In genomic region chr12:110582286-110583136, GRCh38 we compare ENCODE assay signal across 8 cellular contexts. TPM values are rescaled to one million over a fixed set of nuclear protein-coding genes. Genes with fewer than 3 reads are reported as not detected.
DNase-seq lines count a peak whose midpoint lies in the region; FAIRE-seq and TF ChIP-seq lines count a peak whose summit lies in the region.

No MANE protein-coding gene starts in this region.

- peaks cover 43% of the 10 kb centered on the region for H3K79me2 ChIP-seq in keratinocyte (ENCODE audit: control insufficient read depth, insufficient read depth, low read length)

- H3K4me3 ChIP-seq in bronchial epithelial cell (ENCODE audit: low read depth, low read length) (peak overlapping the region; percentile 79), keratinocyte (ENCODE audit: control insufficient read depth in 2 of 3, extremely low read depth in 1 of 3, insufficient read depth in 2 of 3, low read depth in 1 of 3, low read length in 3 of 3) (peak overlapping the region; percentile 97 to 99 (median 98))

- no peak for TF ChIP-seq CTCF in GM20000 (IDR thresholded peaks at IDR 0.05; ENCODE audit: extremely low read depth, missing control alignments)
- TF ChIP-seq CTCF in VCaP (conservative IDR thresholded peaks at IDR 0.05) = no peak
- TF ChIP-seq CTCF in bronchial epithelial cell (IDR thresholded peaks at IDR 0.05; ENCODE audit: insufficient read depth, low read length, severe bottlenecking) = no peak
- no peak for TF ChIP-seq CTCF in keratinocyte (optimal IDR thresholded peaks at IDR 0.05 in 1 of 3, IDR thresholded peaks at IDR 0.05 in 1 of 3, conservative IDR thresholded peaks at IDR 0.05 in 1 of 3; ENCODE audit: extremely low read depth in 1 of 3, insufficient read depth in 2 of 3, low read length in 3 of 3)

- DNase-seq in Daoy (ENCODE audit: low read depth) (peak; percentile 73), GM20000 (ENCODE audit: low spot score) (peak; percentile 62), HT1080 (ENCODE audit: low read depth) (peak; percentile 31), bronchial epithelial cell (ENCODE audit: low read depth) (peak; percentile 45), keratinocyte (ENCODE audit: low read depth, low spot score) (no peak), inferior parietal cortex (ENCODE audit: extremely low spot score) (no peak)
- DNase-seq in stimulated activated CD4-positive, alpha-beta T cell treated with anti-CD3 and anti-CD28 coated beads, Interleukin-12 subunit alpha, Interleukin-12 subunit beta, amount 100 ng/mL, for 48 hours (ENCODE audit: low read depth in 2 of 3, low spot score in 1 of 3) = peak in 2 of 3 donors; percentile 50 to 73

- H3K4me2 ChIP-seq in keratinocyte (ENCODE audit: control insufficient read depth, extremely low read depth, insufficient read depth, low read depth, low read length) = peak overlapping the region; percentile 99

- H3K9ac ChIP-seq in keratinocyte (ENCODE audit: control insufficient read depth, extremely low read depth, insufficient read depth, low read length) = peak overlapping the region; percentile 99

- H3K27me3 ChIP-seq in bronchial epithelial cell (ENCODE audit: control insufficient read depth, insufficient read depth, low read length) = no peaks in the 10 kb centered on the region
- H3K27me3 ChIP-seq in keratinocyte (ENCODE audit: control insufficient read depth, extremely low read depth, insufficient read depth, low read length) = no peaks in the 10 kb centered on the region

- no peak for FAIRE-seq in bronchial epithelial cell (lab: Jason Lieb, UNC)
- no peak for FAIRE-seq in keratinocyte (lab: Jason Lieb, UNC)

- peaks cover 11% of the 10 kb centered on the region for H4K20me1 ChIP-seq in keratinocyte (ENCODE audit: control insufficient read depth, extremely low read depth, insufficient read depth, low read length)

- no peak overlapping the region for H2AFZ ChIP-seq in keratinocyte (ENCODE audit: control insufficient read depth, low read length)

- no peaks in the 10 kb centered on the region for H3K36me3 ChIP-seq in bronchial epithelial cell (ENCODE audit: control insufficient read depth, insufficient read depth, low read length)
- H3K36me3 ChIP-seq in keratinocyte (ENCODE audit: control insufficient read depth in 2 of 2, extremely low read depth in 1 of 2, insufficient read depth in 2 of 2, low read length in 2 of 2) = no peaks in the 10 kb centered on the region

- no peaks in the 10 kb centered on the region for H3K9me1 ChIP-seq in keratinocyte (ENCODE audit: control insufficient read depth, extremely low read depth, insufficient read depth, low read length)

- dilution Hi-C loops in keratinocyte (cut with MboI; ENCODE audit: extremely low pct_ligation_motif_present, low sequenced_read_pairs) = no loop called here

- H3K4me1 ChIP-seq in keratinocyte (ENCODE audit: control insufficient read depth, extremely low read depth, insufficient read depth, low read length) = peaks cover 56% of the 10 kb centered on the region

- no peaks in the 10 kb centered on the region for H3K9me3 ChIP-seq in keratinocyte (ENCODE audit: control insufficient read depth, low read depth, low read length)

- peak overlapping the region; percentile 91 for H3K27ac ChIP-seq in VCaP
- H3K27ac ChIP-seq in keratinocyte (ENCODE audit: control insufficient read depth, insufficient read depth, low read length) = peak overlapping the region; percentile 97

RNA-seq across cellular contexts. Expression of gene PPTC7, which starts 0.6 kb away (rescaled TPM):
- 4.4 and 8.8 TPM in 2 replicates for total RNA-seq in Daoy (2014; rRNA removed; shearing (Covaris generic))
- 5.8 and 14.9 TPM in 2 replicates for total RNA-seq in HT1080 (2014; rRNA removed; shearing (Covaris generic))
- 17.6 and 24.2 TPM in 2 replicates for polyA plus RNA-seq in HT1080 (2015; cell fraction: cytosol; rRNA removed)
- 18.5 and 19.8 TPM in 2 replicates for polyA plus RNA-seq in HT1080 (2015; cell fraction: nucleus; rRNA removed)
- 8.7 and 10.8 TPM in 2 replicates for total RNA-seq in bronchial epithelial cell
- 23.3 to 35.9 TPM (median 23.7 TPM) in 3 replicates for polyA plus RNA-seq in keratinocyte
- 5.6 TPM for polyA plus RNA-seq in keratinocyte (2011; ENCODE audit: low read depth)
- 14.6 and 27.5 TPM in 2 replicates for polyA plus RNA-seq in keratinocyte (2011; cell fraction: cytosol; rRNA removed)
- polyA plus RNA-seq in keratinocyte (2011; cell fraction: nucleus; rRNA removed) = 21.6 and 28.6 TPM in 2 replicates
- polyA plus RNA-seq in keratinocyte (2012; ENCODE audit: low replicate concordance) = 16.2 and 20.7 TPM in 2 replicates
- 35.9 to 44.9 TPM (median 36.5 TPM) in 3 replicates for polyA minus RNA-seq in keratinocyte
- polyA minus RNA-seq in keratinocyte (2011; cell fraction: cytosol; rRNA and poly(A)+ RNA removed) = 27.0 TPM
- 17.8 and 30.9 TPM in 2 replicates for polyA minus RNA-seq in keratinocyte (2011; cell fraction: nucleus; rRNA and poly(A)+ RNA removed)

RNA-seq across cellular contexts. Expression of gene TCTN1, which starts 31.4 kb away (rescaled TPM):
- 8.8 and 23.0 TPM in 2 replicates for total RNA-seq in Daoy (2014; rRNA removed; shearing (Covaris generic))
- 13.1 and 15.9 TPM in 2 replicates for total RNA-seq in HT1080 (2014; rRNA removed; shearing (Covaris generic))
- polyA plus RNA-seq in HT1080 (2015; cell fraction: cytosol; rRNA removed) = 16.2 and 17.4 TPM in 2 replicates
- 36.1 and 37.3 TPM in 2 replicates for polyA plus RNA-seq in HT1080 (2015; cell fraction: nucleus; rRNA removed)
- total RNA-seq in bronchial epithelial cell = 4.5 and 8.1 TPM in 2 replicates
- polyA plus RNA-seq in keratinocyte = 14.4 to 31.8 TPM (median 30.6 TPM) in 3 replicates
- 2.3 TPM for polyA plus RNA-seq in keratinocyte (2011; ENCODE audit: low read depth)
- 17.0 and 25.0 TPM in 2 replicates for polyA plus RNA-seq in keratinocyte (2011; cell fraction: cytosol; rRNA removed)
- 31.0 and 34.6 TPM in 2 replicates for polyA plus RNA-seq in keratinocyte (2011; cell fraction: nucleus; rRNA removed)
- 13.4 and 19.4 TPM in 2 replicates for polyA plus RNA-seq in keratinocyte (2012; ENCODE audit: low replicate concordance)
- 11.8 to 23.0 TPM (median 14.3 TPM) in 3 replicates for polyA minus RNA-seq in keratinocyte
- polyA minus RNA-seq in keratinocyte (2011; cell fraction: cytosol; rRNA and poly(A)+ RNA removed) = 14.4 TPM
- 16.4 and 23.4 TPM in 2 replicates for polyA minus RNA-seq in keratinocyte (2011; cell fraction: nucleus; rRNA and poly(A)+ RNA removed)

Comparison
In these comparisons a context has a peak if more than half of its experiments do, and no peak if none do; other contexts are left out.
1. DNase-seq: peak in Daoy (single experiment), GM20000 (single experiment), HT1080 (single experiment), bronchial epithelial cell (single experiment) and stimulated activated CD4-positive, alpha-beta T cell treated with anti-CD3 and anti-CD28 coated beads, Interleukin-12 subunit alpha, Interleukin-12 subunit beta, amount 100 ng/mL, for 48 hours (2 of 3); none in keratinocyte (single experiment) and inferior parietal cortex (single experiment).